In genomic region chr14:105546410-105546809, GRCh38 we compare ENCODE assay signal across 1 cellular context. TPM values are rescaled to one million over a fixed set of nuclear protein-coding genes. Genes with fewer than 3 reads are reported as not detected.
"Had no signal": no experiment of that assay in that cellular context is flagged by ENCODE, and none has a peak within 500 bp of the region (broad histone marks: within the 10 kb centered on the region; RNA-seq: fewer than 3 reads in every experiment).

No MANE protein-coding gene starts in this region.

RNA-seq across cellular contexts. Expression of gene CRIP1, which starts 59.7 kb away (rescaled TPM):
- total RNA-seq: lung microvascular endothelial cell had no signal
